1 cellular context compared by ENCODE assay signal in genomic region chr7:66504131-66504530, GRCh38.
TF ChIP-seq lines count a peak whose summit lies in the region.

No MANE protein-coding gene starts in this region.

TF ChIP-seq in K562, 482 proteins besides CTCF, POLR2A, EP300 and RAD21 (continued from another document):
- TF ChIP-seq THAP12 (CRISPR knock-in tag; IDR thresholded peaks at IDR 0.05) = no peak
